In the genomic region with DNA sequence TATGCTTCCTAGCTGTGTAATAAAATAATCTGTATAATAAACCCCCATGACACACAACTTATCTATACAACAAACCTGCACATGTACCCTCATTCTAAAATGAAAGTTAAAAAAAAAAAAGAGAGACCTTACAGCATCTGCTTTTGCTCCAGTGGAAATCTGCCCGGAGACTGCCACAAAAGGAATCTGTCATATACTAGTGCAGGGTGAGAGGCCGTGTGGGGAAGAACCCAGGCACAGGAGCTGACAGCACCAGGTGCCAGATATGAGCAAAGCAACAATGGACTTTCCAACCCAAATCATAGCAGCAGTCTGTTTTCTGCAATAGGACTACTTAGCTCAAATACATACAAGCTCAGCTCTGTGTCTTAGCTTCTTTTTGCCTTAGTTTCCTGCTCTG, we compare ENCODE assay signal across 21 cellular contexts.
"Had no signal": no experiment of that assay in that cellular context is flagged by ENCODE, and none has a peak within 500 bp of the region (broad histone marks: within the 10 kb centered on the region; RNA-seq: fewer than 3 reads in every experiment).

No MANE protein-coding gene starts in this region.

- H3K27ac ChIP-seq: RWPE1 had no signal

- ATAC-seq: HepG2, Panc1, PC-3 had no signal

- DNase-seq: IMR-90; Karpas-422; KG1; MM.1S; NCI-H1092 treated with DMSO at 0.1 percent for 48 hours; NCI-H1436 treated with DMSO at 0.1 percent for 48 hours; NCI-H1694; NCI-H187 treated with DMSO at 0.1 percent for 48 hours; NCI-H2081; NCI-H2107; NCI-H2227 treated with DMSO at 0.1 percent for 48 hours; NCI-H524; NCI-H526 treated with DMSO at 0.1 percent for 48 hours; NCI-H774; NK-92 treated with Interleukin-12 subunit alpha and Interleukin-12 subunit beta, amount 100 ng/mL, for 24 hours; PC-3; SHP77; SW 1271 had no signal
